In genomic region chr7:130210181-130210935, GRCh38 we compare ENCODE assay signal across 1 cellular context.
TF ChIP-seq lines count a peak whose summit lies in the region.

No MANE protein-coding gene starts in this region.

TF ChIP-seq in HCT116, 20 proteins besides CTCF, POLR2A, EP300 and RAD21 (continued from another document):
- TF ChIP-seq CEBPB (IDR thresholded peaks at IDR 0.05; ENCODE audit: low read depth) (no peak), SIN3A (IDR thresholded peaks at IDR 0.05; ENCODE audit: low read depth) (no peak), JUND (IDR thresholded peaks at IDR 0.05) (no peak), POLR2AphosphoS5 (IDR thresholded peaks at IDR 0.05; ENCODE audit: low read depth, low read length) (no peak), EZH2phosphoT487 (IDR thresholded peaks at IDR 0.05; ENCODE audit: borderline replicate concordance) (no peak)
- TF ChIP-seq, protein P1, sequence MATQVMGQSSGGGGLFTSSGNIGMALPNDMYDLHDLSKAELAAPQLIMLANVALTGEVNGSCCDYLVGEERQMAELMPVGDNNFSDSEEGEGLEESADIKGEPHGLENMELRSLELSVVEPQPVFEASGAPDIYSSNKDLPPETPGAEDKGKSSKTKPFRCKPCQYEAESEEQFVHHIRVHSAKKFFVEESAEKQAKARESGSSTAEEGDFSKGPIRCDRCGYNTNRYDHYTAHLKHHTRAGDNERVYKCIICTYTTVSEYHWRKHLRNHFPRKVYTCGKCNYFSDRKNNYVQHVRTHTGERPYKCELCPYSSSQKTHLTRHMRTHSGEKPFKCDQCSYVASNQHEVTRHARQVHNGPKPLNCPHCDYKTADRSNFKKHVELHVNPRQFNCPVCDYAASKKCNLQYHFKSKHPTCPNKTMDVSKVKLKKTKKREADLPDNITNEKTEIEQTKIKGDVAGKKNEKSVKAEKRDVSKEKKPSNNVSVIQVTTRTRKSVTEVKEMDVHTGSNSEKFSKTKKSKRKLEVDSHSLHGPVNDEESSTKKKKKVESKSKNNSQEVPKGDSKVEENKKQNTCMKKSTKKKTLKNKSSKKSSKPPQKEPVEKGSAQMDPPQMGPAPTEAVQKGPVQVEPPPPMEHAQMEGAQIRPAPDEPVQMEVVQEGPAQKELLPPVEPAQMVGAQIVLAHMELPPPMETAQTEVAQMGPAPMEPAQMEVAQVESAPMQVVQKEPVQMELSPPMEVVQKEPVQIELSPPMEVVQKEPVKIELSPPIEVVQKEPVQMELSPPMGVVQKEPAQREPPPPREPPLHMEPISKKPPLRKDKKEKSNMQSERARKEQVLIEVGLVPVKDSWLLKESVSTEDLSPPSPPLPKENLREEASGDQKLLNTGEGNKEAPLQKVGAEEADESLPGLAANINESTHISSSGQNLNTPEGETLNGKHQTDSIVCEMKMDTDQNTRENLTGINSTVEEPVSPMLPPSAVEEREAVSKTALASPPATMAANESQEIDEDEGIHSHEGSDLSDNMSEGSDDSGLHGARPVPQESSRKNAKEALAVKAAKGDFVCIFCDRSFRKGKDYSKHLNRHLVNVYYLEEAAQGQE (IDR thresholded peaks at IDR 0.05; ENCODE audit: low read depth): no peak
